In genomic region chr3:114624047-114624445, GRCh38 we compare ENCODE assay signal across 9 cellular contexts.
A peak's percentile ranks its signal among the peaks of the same experiment; 100 is the strongest.
DNase-seq lines count a peak whose midpoint lies in the region; ATAC-seq and TF ChIP-seq lines count a peak whose summit lies in the region.
"Had no signal": no experiment of that assay in that cellular context is flagged by ENCODE, and none has a peak within 500 bp of the region (broad histone marks: within the 10 kb centered on the region; RNA-seq: fewer than 3 reads in every experiment).

No MANE protein-coding gene starts in this region.

- no peaks in the 10 kb centered on the region for H3K36me3 ChIP-seq in breast epithelium
- H3K36me3 ChIP-seq in CD4-positive, alpha-beta memory T cell (ENCODE audit: insufficient read depth, low read length): no peaks in the 10 kb centered on the region

- H3K4me1 Mint-ChIP-seq in CD4-positive, alpha-beta memory T cell: peaks cover 0 to 8% (median under 1%) of the 10 kb centered on the region in 4 donors

- no peak for TF ChIP-seq POLR2A in breast epithelium (IDR thresholded peaks at IDR 0.05)

- H3K27me3 Mint-ChIP-seq in CD4-positive, alpha-beta memory T cell: no peaks in the 10 kb centered on the region

- no peak overlapping the region for H3K27ac Mint-ChIP-seq in CD4-positive, alpha-beta memory T cell

- no peak for ATAC-seq in HG03175 (IDR thresholded peaks at IDR 0.05; ENCODE audit: unreplicated experiment)

- TF ChIP-seq CTCF in breast epithelium (IDR thresholded peaks at IDR 0.05): no peak

- H3K4me1 ChIP-seq in breast epithelium: no peaks in the 10 kb centered on the region
- no peaks in the 10 kb centered on the region for H3K4me1 ChIP-seq in CD4-positive, alpha-beta memory T cell (ENCODE audit: insufficient read depth, low read length)

- intact Hi-C loops in breast epithelium (cut with DNase I; ENCODE audit: low total_unique reads): no loop called here
- intact Hi-C loops in CD4-positive, alpha-beta memory T cell (cut with micrococcal nuclease): no loop called here

- H3K9me3 Mint-ChIP-seq in CD4-positive, alpha-beta memory T cell: peaks cover 0 to 2% (median 0%) of the 10 kb centered on the region in 8 donors

- peaks cover 15 to 27% of the 10 kb centered on the region in 2 donors for H3K36me3 Mint-ChIP-seq in CD4-positive, alpha-beta memory T cell

- no peaks in the 10 kb centered on the region for H3K9me3 ChIP-seq in breast epithelium
- no peaks in the 10 kb centered on the region for H3K9me3 ChIP-seq in CD4-positive, alpha-beta memory T cell (ENCODE audit: control insufficient read depth in 1 of 2, low read length in 2 of 2)

- H3K27me3 ChIP-seq in breast epithelium: no peaks in the 10 kb centered on the region
- no peaks in the 10 kb centered on the region for H3K27me3 ChIP-seq in CD4-positive, alpha-beta memory T cell (ENCODE audit: insufficient read depth, low read length)

- DNase-seq in GM04503 (ENCODE audit: low read depth) (peak; percentile 34), breast epithelium (ENCODE audit: low spot score in 2 of 2) (no peak), kidney glomerular epithelial cell (lab: John Stamatoyannopoulos, UW) (peak; percentile 84), smooth muscle cell of the brain vasculature (ENCODE audit: low read depth, low spot score) (peak; percentile 35), OCI-M2 (lab: John Stamatoyannopoulos, UW; ENCODE audit: unreplicated experiment) (no peak), NCI-H345 treated with DMSO at 0.1 percent for 48 hours (lab: John Stamatoyannopoulos, UW; ENCODE audit: unreplicated experiment) (no peak)
- DNase-seq in CD4-positive, alpha-beta memory T cell: no peak
- DNase-seq: NCI-H187 treated with DMSO at 0.1 percent for 48 hours had no signal

- H3K27ac ChIP-seq in breast epithelium: peak overlapping the region; percentile 87 to 95
- H3K27ac ChIP-seq in CD4-positive, alpha-beta memory T cell (ENCODE audit: low read depth, low read length): no peak overlapping the region

- POLR2A ChIA-PET in CD4-positive, alpha-beta memory T cell (lab: Charles Lee; ENCODE audit: partially characterized antibody): no interaction called here

- H3K4me3 ChIP-seq in breast epithelium: peak overlapping the region; percentile 34 to 62 (median 50)
- no peak overlapping the region for H3K4me3 ChIP-seq in CD4-positive, alpha-beta memory T cell (ENCODE audit: low read length in 2 of 2)

- CTCF ChIA-PET in CD4-positive, alpha-beta memory T cell (lab: Charles Lee; ENCODE audit: partially characterized antibody): no interaction called here

- no peak overlapping the region for H3K4me3 Mint-ChIP-seq in CD4-positive, alpha-beta memory T cell

Comparison
In these comparisons a context has a peak if more than half of its experiments do, and no peak if none do; other contexts are left out.
1. DNase-seq: peak in GM04503 (single experiment), kidney glomerular epithelial cell (single experiment) and smooth muscle cell of the brain vasculature (single experiment); none in breast epithelium (0 of 2), OCI-M2 (single experiment), CD4-positive, alpha-beta memory T cell (0 of 5) and NCI-H345 treated with DMSO at 0.1 percent for 48 hours (single experiment).
2. H3K4me3 ChIP-seq: peak in breast epithelium (3 of 3); none in CD4-positive, alpha-beta memory T cell (0 of 2).